In genomic region chr6:32944265-32944664, GRCh38 we compare ENCODE assay signal across 9 cellular contexts. TPM values are rescaled to one million over a fixed set of nuclear protein-coding genes. Genes with fewer than 3 reads are reported as not detected.
DNase-seq lines count a peak whose midpoint lies in the region; ATAC-seq and TF ChIP-seq lines count a peak whose summit lies in the region.
"Had no signal": no experiment of that assay in that cellular context is flagged by ENCODE, and none has a peak within 500 bp of the region (broad histone marks: within the 10 kb centered on the region; RNA-seq: fewer than 3 reads in every experiment).

No MANE protein-coding gene starts in this region.

- TF ChIP-seq CTCF in ascending aorta (IDR thresholded peaks at IDR 0.05), result no peak

- intact Hi-C loops in ascending aorta (cut with DNase I), result no loop called here

- H3K27me3 ChIP-seq in MG63, result peaks cover 7% of the 10 kb centered on the region
- H3K27me3 ChIP-seq in ascending aorta, result no peaks in the 10 kb centered on the region

- ATAC-seq in GM18520 (IDR thresholded peaks at IDR 0.05; ENCODE audit: unreplicated experiment) (peak; percentile 27), HG02678 (IDR thresholded peaks at IDR 0.05; ENCODE audit: unreplicated experiment) (peak; percentile 52), esophagus mucosa (peak; percentile 25), HG02870 (IDR thresholded peaks at IDR 0.05; ENCODE audit: unreplicated experiment) (no peak)
- ATAC-seq: K562 had no signal

- H3K4me1 ChIP-seq in ascending aorta, result peaks cover 0 to 3% of the 10 kb centered on the region in 2 donors

- no peaks in the 10 kb centered on the region for H3K36me3 ChIP-seq in MG63
- no peaks in the 10 kb centered on the region for H3K36me3 ChIP-seq in ascending aorta

- DNase-seq in OCI-M1 (lab: John Stamatoyannopoulos, UW) (peak; percentile 85), MG63 (no peak), ascending aorta (ENCODE audit: low spot score in 2 of 2) (no peak), amniotic stem cell (lab: John Stamatoyannopoulos, UW) (no peak)

- no peak overlapping the region for H3K27ac ChIP-seq in ascending aorta

- H3K9me3 ChIP-seq in MG63, result peaks cover 10% of the 10 kb centered on the region
- H3K9me3 ChIP-seq in ascending aorta, result peaks cover 0 to 6% of the 10 kb centered on the region in 2 donors

- H3K4me3 ChIP-seq in MG63, result no peak overlapping the region
- H3K4me3 ChIP-seq in ascending aorta, result no peak overlapping the region
- H3K4me3 ChIP-seq: K562 had no signal

RNA-seq across cellular contexts. Expression of gene HLA-DMB, which starts 3.4 kb away (rescaled TPM):
- total RNA-seq in esophagus mucosa (5.5 TPM), ascending aorta (26.8 TPM)
- 0.76 and 0.79 TPM in 2 replicates for total RNA-seq in MG63 (2014; rRNA removed; shearing (Covaris generic); ENCODE audit: low replicate concordance)

RNA-seq across cellular contexts. Expression of gene HLA-DMA, which starts 8.6 kb away (rescaled TPM):
- 16.2 TPM for total RNA-seq in esophagus mucosa
- total RNA-seq in MG63 (2014; rRNA removed; shearing (Covaris generic); ENCODE audit: low replicate concordance), result 16.8 and 18.9 TPM in 2 replicates
- 28.0 TPM for total RNA-seq in ascending aorta

RNA-seq across cellular contexts. Expression of gene BRD2, which starts 24.1 kb away (rescaled TPM):
- total RNA-seq in esophagus mucosa, result 99.3 TPM
- 207 and 281 TPM in 2 replicates for total RNA-seq in MG63 (2014; rRNA removed; shearing (Covaris generic); ENCODE audit: low replicate concordance)
- 140 TPM for total RNA-seq in ascending aorta
